ENCODE assay signal across 1 cellular context in genomic region chr20:38386004-38386403, GRCh38.
TF ChIP-seq lines count a peak whose summit lies in the region.

No MANE protein-coding gene starts in this region.

TF ChIP-seq in K562, 482 proteins besides CTCF, POLR2A, EP300 and RAD21 (continues in another document):
- TF ChIP-seq, protein P1, sequence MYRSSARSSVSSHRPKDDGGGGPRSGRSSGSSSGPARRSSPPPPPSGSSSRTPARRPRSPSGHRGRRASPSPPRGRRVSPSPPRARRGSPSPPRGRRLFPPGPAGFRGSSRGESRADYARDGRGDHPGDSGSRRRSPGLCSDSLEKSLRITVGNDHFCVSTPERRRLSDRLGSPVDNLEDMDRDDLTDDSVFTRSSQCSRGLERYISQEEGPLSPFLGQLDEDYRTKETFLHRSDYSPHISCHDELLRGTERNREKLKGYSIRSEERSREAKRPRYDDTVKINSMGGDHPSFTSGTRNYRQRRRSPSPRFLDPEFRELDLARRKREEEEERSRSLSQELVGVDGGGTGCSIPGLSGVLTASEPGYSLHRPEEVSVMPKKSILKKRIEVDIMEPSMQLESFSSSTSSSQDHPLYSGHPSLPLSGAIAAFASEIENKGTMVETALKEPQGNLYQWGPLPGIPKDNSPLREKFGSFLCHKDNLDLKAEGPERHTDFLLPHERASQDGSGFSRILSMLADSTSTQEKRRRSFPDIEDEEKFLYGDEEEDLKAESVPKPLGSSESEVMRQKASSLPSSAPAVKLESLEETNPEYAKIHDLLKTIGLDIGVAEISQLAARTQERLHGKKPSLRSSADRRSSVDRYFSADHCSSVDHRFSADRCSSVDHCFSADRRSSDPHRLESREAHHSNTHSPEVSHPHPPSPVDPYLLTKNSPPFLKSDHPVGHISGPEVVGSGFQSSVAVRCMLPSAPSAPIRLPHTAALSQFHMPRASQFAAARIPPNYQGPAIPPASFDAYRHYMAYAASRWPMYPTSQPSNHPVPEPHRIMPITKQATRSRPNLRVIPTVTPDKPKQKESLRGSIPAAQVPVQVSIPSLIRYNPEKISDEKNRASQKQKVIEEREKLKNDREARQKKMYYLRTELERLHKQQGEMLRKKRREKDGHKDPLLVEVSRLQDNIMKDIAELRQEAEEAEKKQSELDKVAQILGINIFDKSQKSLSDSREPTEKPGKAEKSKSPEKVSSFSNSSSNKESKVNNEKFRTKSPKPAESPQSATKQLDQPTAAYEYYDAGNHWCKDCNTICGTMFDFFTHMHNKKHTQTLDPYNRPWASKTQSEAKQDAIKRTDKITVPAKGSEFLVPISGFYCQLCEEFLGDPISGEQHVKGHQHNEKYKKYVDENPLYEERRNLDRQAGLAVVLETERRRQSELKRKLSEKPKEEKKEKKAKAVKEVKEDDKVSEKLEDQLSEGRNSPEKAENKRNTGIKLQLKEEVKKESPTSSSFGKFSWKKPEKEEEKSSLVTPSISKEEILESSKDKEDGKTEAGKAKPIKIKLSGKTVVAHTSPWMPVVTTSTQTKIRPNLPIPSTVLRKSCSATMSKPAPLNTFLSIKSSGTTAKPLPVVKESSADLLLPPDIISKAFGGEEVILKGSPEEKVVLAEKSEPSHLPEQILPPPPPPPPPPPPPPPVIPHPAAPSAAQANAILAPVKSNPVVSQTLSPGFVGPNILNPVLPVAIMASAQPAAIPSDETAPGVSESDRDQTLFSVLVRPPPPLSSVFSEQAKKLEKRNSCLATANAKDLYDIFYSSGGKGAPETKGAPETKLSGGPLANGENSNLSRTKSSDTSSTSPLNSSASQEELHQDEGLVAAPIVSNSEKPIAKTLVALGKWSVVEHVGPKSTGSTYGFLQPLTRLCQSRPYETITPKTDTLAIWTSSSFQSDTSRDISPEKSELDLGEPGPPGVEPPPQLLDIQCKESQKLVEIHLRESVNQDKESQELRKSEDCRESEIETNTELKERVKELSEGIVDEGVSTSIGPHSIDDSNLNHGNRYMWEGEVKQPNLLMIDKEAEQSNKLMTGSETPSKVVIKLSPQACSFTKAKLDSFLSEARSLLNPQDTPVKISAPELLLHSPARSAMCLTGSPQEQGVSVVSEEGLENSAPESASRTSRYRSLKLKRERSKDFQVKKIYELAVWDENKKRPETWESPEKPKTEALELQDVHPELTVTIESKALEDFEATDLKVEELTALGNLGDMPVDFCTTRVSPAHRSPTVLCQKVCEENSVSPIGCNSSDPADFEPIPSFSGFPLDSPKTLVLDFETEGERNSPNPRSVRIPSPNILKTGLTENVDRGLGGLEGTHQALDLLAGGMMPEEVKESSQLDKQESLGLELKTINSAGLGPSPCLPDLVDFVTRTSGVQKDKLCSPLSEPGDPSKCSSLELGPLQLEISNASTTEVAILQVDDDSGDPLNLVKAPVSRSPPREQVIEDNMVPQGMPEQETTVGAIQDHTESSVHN (IDR thresholded peaks at IDR 0.05; ENCODE audit: borderline replicate concordance in 1 of 2, low read depth in 1 of 2), result no peak
- no peak for TF ChIP-seq ZKSCAN3 (CRISPR knock-in tag; IDR thresholded peaks at IDR 0.05)
- TF ChIP-seq MEIS2 (IDR thresholded peaks at IDR 0.05; ENCODE audit: partially characterized antibody), result peak; percentile 56
- TF ChIP-seq KDM4B (IDR thresholded peaks at IDR 0.05; ENCODE audit: borderline replicate concordance in 2 of 2, low read depth in 1 of 2), result no peak
- TF ChIP-seq, protein P2, sequence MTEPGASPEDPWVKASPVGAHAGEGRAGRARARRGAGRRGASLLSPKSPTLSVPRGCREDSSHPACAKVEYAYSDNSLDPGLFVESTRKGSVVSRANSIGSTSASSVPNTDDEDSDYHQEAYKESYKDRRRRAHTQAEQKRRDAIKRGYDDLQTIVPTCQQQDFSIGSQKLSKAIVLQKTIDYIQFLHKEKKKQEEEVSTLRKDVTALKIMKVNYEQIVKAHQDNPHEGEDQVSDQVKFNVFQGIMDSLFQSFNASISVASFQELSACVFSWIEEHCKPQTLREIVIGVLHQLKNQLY (CRISPR knock-in tag; conservative IDR thresholded peaks at IDR 0.05), result no peak
- peak; percentile 49; the same call in 1 of the 2 replicates for TF ChIP-seq L3MBTL2 (IDR thresholded peaks at IDR 0.05)
- peak; percentile 89 for TF ChIP-seq SPI1 (IDR thresholded peaks at IDR 0.05; ENCODE audit: borderline replicate concordance, low read depth, low read length)
- TF ChIP-seq, protein P3, sequence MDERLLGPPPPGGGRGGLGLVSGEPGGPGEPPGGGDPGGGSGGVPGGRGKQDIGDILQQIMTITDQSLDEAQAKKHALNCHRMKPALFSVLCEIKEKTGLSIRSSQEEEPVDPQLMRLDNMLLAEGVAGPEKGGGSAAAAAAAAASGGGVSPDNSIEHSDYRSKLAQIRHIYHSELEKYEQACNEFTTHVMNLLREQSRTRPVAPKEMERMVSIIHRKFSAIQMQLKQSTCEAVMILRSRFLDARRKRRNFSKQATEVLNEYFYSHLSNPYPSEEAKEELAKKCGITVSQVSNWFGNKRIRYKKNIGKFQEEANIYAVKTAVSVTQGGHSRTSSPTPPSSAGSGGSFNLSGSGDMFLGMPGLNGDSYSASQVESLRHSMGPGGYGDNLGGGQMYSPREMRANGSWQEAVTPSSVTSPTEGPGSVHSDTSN (CRISPR knock-in tag; IDR thresholded peaks at IDR 0.05; ENCODE audit: low read depth), result no peak
- TF ChIP-seq, protein P3 (tag; conservative IDR thresholded peaks at IDR 0.05; ENCODE audit: low read depth), result peak; percentile 57; the same call in 1 of the 2 replicates
- peak; percentile 74 for TF ChIP-seq GABPA (tag; conservative IDR thresholded peaks at IDR 0.05; ENCODE audit: low read depth)
- peak; percentile 76 for TF ChIP-seq FOXM1 (IDR thresholded peaks at IDR 0.05; ENCODE audit: low read depth)
- TF ChIP-seq FOXM1 (CRISPR knock-in tag; IDR thresholded peaks at IDR 0.05; ENCODE audit: low read depth), result no peak
- peak; percentile 15; the same call in 1 of the 2 replicates for TF ChIP-seq EHMT2 (IDR thresholded peaks at IDR 0.05)
- TF ChIP-seq, protein P4, sequence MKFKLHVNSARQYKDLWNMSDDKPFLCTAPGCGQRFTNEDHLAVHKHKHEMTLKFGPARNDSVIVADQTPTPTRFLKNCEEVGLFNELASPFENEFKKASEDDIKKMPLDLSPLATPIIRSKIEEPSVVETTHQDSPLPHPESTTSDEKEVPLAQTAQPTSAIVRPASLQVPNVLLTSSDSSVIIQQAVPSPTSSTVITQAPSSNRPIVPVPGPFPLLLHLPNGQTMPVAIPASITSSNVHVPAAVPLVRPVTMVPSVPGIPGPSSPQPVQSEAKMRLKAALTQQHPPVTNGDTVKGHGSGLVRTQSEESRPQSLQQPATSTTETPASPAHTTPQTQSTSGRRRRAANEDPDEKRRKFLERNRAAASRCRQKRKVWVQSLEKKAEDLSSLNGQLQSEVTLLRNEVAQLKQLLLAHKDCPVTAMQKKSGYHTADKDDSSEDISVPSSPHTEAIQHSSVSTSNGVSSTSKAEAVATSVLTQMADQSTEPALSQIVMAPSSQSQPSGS (CRISPR knock-in tag; IDR thresholded peaks at IDR 0.05), result no peak
- TF ChIP-seq MGA (IDR thresholded peaks at IDR 0.05), result peak; percentile 41
- TF ChIP-seq PURB (CRISPR knock-in tag; IDR thresholded peaks at IDR 0.05; ENCODE audit: low read depth), result no peak
- no peak for TF ChIP-seq HDAC3 (IDR thresholded peaks at IDR 0.05; ENCODE audit: borderline replicate concordance, partially characterized antibody)
- no peak for TF ChIP-seq ZNF431 (CRISPR knock-in tag; IDR thresholded peaks at IDR 0.05)
- TF ChIP-seq CBX3 (IDR thresholded peaks at IDR 0.05; ENCODE audit: borderline replicate concordance in 1 of 2, low read length in 2 of 2), result peak in 1 of 2 experiments; percentile 47; a peak in 1 of 3 replicates
- 0 out of 2 replicates have a peak, but pooled peaks have one; percentile 9 for TF ChIP-seq CREM (IDR thresholded peaks at IDR 0.05; ENCODE audit: low read depth)
